In genomic region chr10:75438275-75438674, GRCh38 we compare ENCODE assay signal across 29 cellular contexts. TPM values are rescaled to one million over a fixed set of nuclear protein-coding genes. Genes with fewer than 3 reads are reported as not detected.
"Had no signal": no experiment of that assay in that cellular context is flagged by ENCODE, and none has a peak within 500 bp of the region (broad histone marks: within the 10 kb centered on the region; RNA-seq: fewer than 3 reads in every experiment).

No MANE protein-coding gene starts in this region.

- H3K36me3 ChIP-seq: MG63 had no signal

- ATAC-seq: activated naive CD8-positive, alpha-beta T cell treated with anti-CD3 and anti-CD28 coated beads, Interleukin-2, amount 50 U/mL, for 24 hours; Panc1; SK-N-SH treated with all-trans-retinoic acid at 6 μM for 48 hours; T-cell; T-helper 17 cell had no signal

- H3K36me3 Mint-ChIP-seq: activated naive CD4-positive, alpha-beta T cell treated with anti-CD3 and anti-CD28 coated beads, Interleukin-2, amount 10 ng/mL, durations not matched to agents 7 days and 5 days; brain; T-cell had no signal

- H3K27ac ChIP-seq: VCaP had no signal

- H3K4me3 ChIP-seq: MG63 had no signal

- H3K27me3 ChIP-seq: MG63 had no signal

- H3K4me1 Mint-ChIP-seq: activated B cell treated with CpG ODN at 0.5 μM for 24 hours; activated naive CD4-positive, alpha-beta T cell treated with anti-CD3 and anti-CD28 coated beads, Interleukin-2, amount 10 ng/mL, durations not matched to agents 7 days and 5 days; activated naive CD8-positive, alpha-beta T cell treated with anti-CD3 and anti-CD28 coated beads, Interleukin-2, amount 50 U/mL, for 24 hours; brain; T-cell; T-helper 17 cell had no signal

- DNase-seq: activated B cell treated with CpG ODN at 0.5 μM for 24 hours; activated CD4-positive, alpha-beta memory T cell treated with anti-CD3 and anti-CD28 coated beads for 36 hours; activated CD4-positive, alpha-beta T cell treated with anti-CD3 and anti-CD28 coated beads for 4 hours; activated CD4-positive, alpha-beta T cell treated with anti-CD3 and anti-CD28 coated beads, Interleukin-2, amount 50 U/mL, for 1 hour; activated CD4-positive, CD25-positive, alpha-beta regulatory T cell treated with anti-CD3 and anti-CD28 coated beads, Interleukin-2, amount 50 U/mL, for 72 hours; activated CD8-positive, alpha-beta memory T cell treated with anti-CD3 and anti-CD28 coated beads, Interleukin-2, amount 50 U/mL, for 4 hours; activated effector memory CD4-positive, alpha-beta T cell treated with Interleukin-2 at 50 U/mL for 16 hours; activated naive CD4-positive, alpha-beta T cell treated with anti-CD3 and anti-CD28 coated beads, Interleukin-2, amount 10 ng/mL, durations not matched to agents 7 days and 5 days; activated naive CD8-positive, alpha-beta T cell treated with anti-CD3 and anti-CD28 coated beads, Interleukin-2, amount 50 U/mL, for 24 hours; activated T-cell treated with anti-CD3 and anti-CD28 coated beads for 4 hours; activated T-cell treated with anti-CD3 and anti-CD28 coated beads, Interleukin-2, amount 50 U/mL, for 48 hours; anterior cingulate cortex; Kasumi-1; KG1; MG63; NCI-H1048; NCI-H1436 treated with DMSO at 0.1 percent for 48 hours; NCI-H1694 treated with DMSO at 0.1 percent for 48 hours; NCI-H2029; NCI-H345; NCI-H524 treated with DMSO at 0.1 percent for 48 hours; SIG-M5; T-cell; T-helper 17 cell had no signal

- H3K4me3 Mint-ChIP-seq: activated B cell treated with CpG ODN at 0.5 μM for 24 hours; activated CD4-positive, alpha-beta memory T cell treated with anti-CD3 and anti-CD28 coated beads for 36 hours; activated naive CD4-positive, alpha-beta T cell treated with anti-CD3 and anti-CD28 coated beads, Interleukin-2, amount 10 ng/mL, durations not matched to agents 7 days and 5 days; activated naive CD8-positive, alpha-beta T cell; activated naive CD8-positive, alpha-beta T cell treated with anti-CD3 and anti-CD28 coated beads, Interleukin-2, amount 50 U/mL, for 24 hours; brain; T-cell; T-helper 17 cell had no signal

RNA-seq across cellular contexts. Expression of gene LRMDA, which starts 6.9 kb away (rescaled TPM):
- total RNA-seq: activated B cell treated with CpG ODN at 0.5 μM for 24 hours; activated CD4-positive, alpha-beta memory T cell treated with anti-CD3 and anti-CD28 coated beads for 36 hours; T-helper 17 cell had no signal

RNA-seq across cellular contexts. Expression of gene ZNF503, which starts 36.7 kb away (rescaled TPM):
- total RNA-seq: activated B cell treated with CpG ODN at 0.5 μM for 24 hours had no signal
